In the genomic region with DNA sequence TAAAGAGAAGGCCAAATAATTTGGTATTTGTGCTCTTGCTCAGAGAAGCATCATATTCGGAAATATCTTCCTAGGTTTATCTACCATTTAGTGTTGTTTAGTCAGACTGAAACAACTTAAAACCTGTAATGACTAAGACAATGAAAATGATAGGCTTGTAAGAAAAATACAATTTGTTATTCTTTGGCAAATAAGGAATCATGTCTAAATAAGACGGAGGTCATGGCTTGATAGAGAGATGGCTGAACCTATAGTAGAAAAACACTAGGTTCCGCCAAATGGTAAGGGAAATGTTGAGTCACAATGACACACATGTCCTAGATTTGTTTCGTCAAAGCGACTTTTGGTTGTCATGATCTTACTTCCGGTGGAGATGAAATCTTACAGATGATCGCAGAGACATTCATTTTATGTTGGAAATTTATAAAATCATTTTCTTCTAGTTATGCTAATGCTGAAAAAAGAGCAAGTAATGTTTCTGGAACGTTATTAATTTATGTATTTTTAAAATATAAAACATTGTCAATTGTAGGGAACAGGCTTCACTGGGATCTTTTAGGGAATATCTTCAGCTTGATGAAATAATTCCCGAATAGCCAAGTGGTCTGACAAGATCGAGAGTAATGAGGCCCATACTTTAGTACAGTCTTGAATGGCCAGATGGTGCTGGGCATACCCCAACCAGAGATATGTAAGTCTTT, we compare ENCODE assay signal across 8 cellular contexts. TPM values are rescaled to one million over a fixed set of nuclear protein-coding genes. Genes with fewer than 3 reads are reported as not detected.
DNase-seq lines count a peak whose midpoint lies in the region; ATAC-seq and TF ChIP-seq lines count a peak whose summit lies in the region.

No MANE protein-coding gene starts in this region.

- peak in 1 of 2 donors; percentile 26 for TF ChIP-seq POLR2A in uterus (IDR thresholded peaks at IDR 0.05)

- H3K4me1 Mint-ChIP-seq in activated CD4-positive, alpha-beta T cell treated with anti-CD3 and anti-CD28 coated beads, Interleukin-2, amount 10 ng/mL, durations not matched to agents 7 days and 5 days, result peaks cover 70% of the 10 kb centered on the region

- peaks cover 25% of the 10 kb centered on the region for H3K36me3 Mint-ChIP-seq in activated CD4-positive, alpha-beta T cell treated with anti-CD3 and anti-CD28 coated beads, Interleukin-2, amount 10 ng/mL, durations not matched to agents 7 days and 5 days (ENCODE audit: low read depth)

- peak overlapping the region; percentile 97 for H3K27ac Mint-ChIP-seq in activated CD4-positive, alpha-beta T cell treated with anti-CD3 and anti-CD28 coated beads, Interleukin-2, amount 10 ng/mL, durations not matched to agents 7 days and 5 days

- peak overlapping the region; percentile 90 for H3K4me3 Mint-ChIP-seq in activated CD4-positive, alpha-beta T cell treated with anti-CD3 and anti-CD28 coated beads, Interleukin-2, amount 10 ng/mL, durations not matched to agents 7 days and 5 days

- no peaks in the 10 kb centered on the region for H3K9me3 Mint-ChIP-seq in activated CD4-positive, alpha-beta T cell treated with anti-CD3 and anti-CD28 coated beads, Interleukin-2, amount 10 ng/mL, durations not matched to agents 7 days and 5 days

- CTCF ChIA-PET in AG04449 (lab: Yijun Ruan, JAX), result interaction anchor here (16.7 kb wide), 1 partner anchor 81 kb away, joined by 416 read pairs; no protein-coding TSS in a partner anchor
- CTCF ChIA-PET in activated CD4-positive, alpha-beta T cell treated with anti-CD3 and anti-CD28 coated beads, Interleukin-2, amount 10 ng/mL, durations not matched to agents 7 days and 5 days (lab: Charles Lee), result interaction anchor here (0.5 to 1.3 kb wide), 2 partner anchors 37 to 83 kb away, joined by 3 to 4 read pairs; no protein-coding TSS in a partner anchor

- intact Hi-C loops in uterus (cut with DNase I; ENCODE audit: low total_unique reads), result no loop called here

- H3K27ac ChIP-seq in uterus, result peak overlapping the region; percentile 70 to 94

- no peak for DNase-seq in AG04449 (ENCODE audit: low read depth, low spot score)
- DNase-seq in HCEC 1CT, result peak; percentile 50
- peak; percentile 78 for DNase-seq in activated CD4-positive, alpha-beta T cell treated with anti-CD3 and anti-CD28 coated beads, Interleukin-2, amount 10 ng/mL, durations not matched to agents 7 days and 5 days
- DNase-seq in inferior parietal cortex (ENCODE audit: extremely low spot score), result peak; percentile 31
- no peak for DNase-seq in uterus
- no peak for DNase-seq in DMS153 treated with DMSO at 0.1 percent for 48 hours (lab: John Stamatoyannopoulos, UW; ENCODE audit: unreplicated experiment)
- no peak for DNase-seq in LoVo (ENCODE audit: low spot score)

- peak overlapping the region; percentile 52 for H3K4me3 ChIP-seq in AG04449 (ENCODE audit: low read depth, low read length)
- H3K4me3 ChIP-seq in uterus, result peak overlapping the region; percentile 13 to 30

- no peak for ATAC-seq in HG02938 (IDR thresholded peaks at IDR 0.05; ENCODE audit: unreplicated experiment)

- POLR2A ChIA-PET in AG04449 (lab: Yijun Ruan, JAX), result no interaction called here
- POLR2A ChIA-PET in activated CD4-positive, alpha-beta T cell treated with anti-CD3 and anti-CD28 coated beads, Interleukin-2, amount 10 ng/mL, durations not matched to agents 7 days and 5 days (lab: Charles Lee), result interaction anchor here (1.5 kb wide), 1 partner anchor 34 kb away, joined by 5 read pairs; no protein-coding TSS in a partner anchor

- H3K9me3 ChIP-seq in uterus, result no peaks in the 10 kb centered on the region

- H3K27me3 ChIP-seq in uterus, result no peaks in the 10 kb centered on the region

- H3K4me1 ChIP-seq in uterus, result no peaks in the 10 kb centered on the region

- H3K36me3 ChIP-seq in uterus, result no peaks in the 10 kb centered on the region

- TF ChIP-seq CTCF in AG04449 (IDR thresholded peaks at IDR 0.05; ENCODE audit: insufficient read depth, low read length, missing control alignments) (no peak), uterus (IDR thresholded peaks at IDR 0.05) (no peak)

- no peaks in the 10 kb centered on the region for H3K27me3 Mint-ChIP-seq in activated CD4-positive, alpha-beta T cell treated with anti-CD3 and anti-CD28 coated beads, Interleukin-2, amount 10 ng/mL, durations not matched to agents 7 days and 5 days

RNA-seq across cellular contexts. Expression of gene SRGN, which starts 1.0 kb away (rescaled TPM):
- total RNA-seq in activated CD4-positive, alpha-beta T cell treated with anti-CD3 and anti-CD28 coated beads, Interleukin-2, amount 10 ng/mL, durations not matched to agents 7 days and 5 days, result 100 to 1,000 TPM; 174 to 192 TPM
- 100 to 1,000 TPM in 2 of 4 donors, 10 to 100 TPM in 2; 36.9 to 281 (median 120) TPM for total RNA-seq in uterus

RNA-seq across cellular contexts. Expression of gene VPS26A, which starts 35.0 kb away (rescaled TPM):
- 10 to 100 TPM; 38.2 to 40.5 TPM for total RNA-seq in activated CD4-positive, alpha-beta T cell treated with anti-CD3 and anti-CD28 coated beads, Interleukin-2, amount 10 ng/mL, durations not matched to agents 7 days and 5 days
- 10 to 100 TPM; 22.0 to 67.2 (median 52.1) TPM for total RNA-seq in uterus

Comparison
In these comparisons a context has a peak if more than half of its experiments do, and no peak if none do; other contexts are left out.
1. DNase-seq: peak in HCEC 1CT (single experiment), activated CD4-positive, alpha-beta T cell treated with anti-CD3 and anti-CD28 coated beads, Interleukin-2, amount 10 ng/mL, durations not matched to agents 7 days and 5 days (single experiment) and inferior parietal cortex (single experiment); none in AG04449 (single experiment), uterus (0 of 2), DMS153 treated with DMSO at 0.1 percent for 48 hours (single experiment) and LoVo (single experiment).